In the genomic region with DNA sequence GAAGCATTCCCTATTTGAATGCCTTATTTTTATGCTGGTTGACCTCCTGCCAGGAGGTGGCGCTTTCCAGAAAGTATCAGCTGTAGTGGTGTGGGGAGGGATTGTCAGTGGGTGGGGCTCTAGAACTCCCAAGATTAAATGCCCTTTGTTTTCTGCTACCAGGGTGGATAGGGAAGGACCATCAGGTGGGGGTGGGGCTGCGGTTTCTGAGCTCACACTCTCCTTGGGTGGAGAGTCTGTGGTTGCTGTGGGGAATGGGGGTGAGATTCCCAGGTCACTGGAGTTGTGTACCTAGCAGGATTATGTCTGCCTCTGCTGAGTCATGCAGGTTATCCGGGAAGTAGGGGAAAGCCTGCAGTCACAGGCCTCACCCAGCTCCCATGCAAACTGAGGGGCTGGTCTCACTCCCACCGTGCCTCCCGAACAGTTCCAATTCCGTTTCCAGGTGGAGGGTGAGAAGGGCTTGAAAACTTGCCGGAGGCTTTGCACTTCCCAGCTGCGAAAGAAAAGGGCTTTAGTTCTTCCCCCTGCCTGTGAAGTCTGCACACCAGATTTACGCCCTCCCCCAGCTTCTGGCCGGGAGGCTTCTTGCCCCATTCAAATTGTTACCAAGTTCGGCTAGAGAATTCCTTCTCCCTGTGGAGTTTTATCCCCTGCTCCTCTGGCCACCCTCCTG, we compare ENCODE assay signal across 1 cellular context.
TF ChIP-seq lines count a peak whose summit lies in the region.

No MANE protein-coding gene starts in this region.

TF ChIP-seq in HepG2, 621 proteins besides CTCF, POLR2A, EP300 and RAD21 (continued from another document):
- TF ChIP-seq, protein P1, sequence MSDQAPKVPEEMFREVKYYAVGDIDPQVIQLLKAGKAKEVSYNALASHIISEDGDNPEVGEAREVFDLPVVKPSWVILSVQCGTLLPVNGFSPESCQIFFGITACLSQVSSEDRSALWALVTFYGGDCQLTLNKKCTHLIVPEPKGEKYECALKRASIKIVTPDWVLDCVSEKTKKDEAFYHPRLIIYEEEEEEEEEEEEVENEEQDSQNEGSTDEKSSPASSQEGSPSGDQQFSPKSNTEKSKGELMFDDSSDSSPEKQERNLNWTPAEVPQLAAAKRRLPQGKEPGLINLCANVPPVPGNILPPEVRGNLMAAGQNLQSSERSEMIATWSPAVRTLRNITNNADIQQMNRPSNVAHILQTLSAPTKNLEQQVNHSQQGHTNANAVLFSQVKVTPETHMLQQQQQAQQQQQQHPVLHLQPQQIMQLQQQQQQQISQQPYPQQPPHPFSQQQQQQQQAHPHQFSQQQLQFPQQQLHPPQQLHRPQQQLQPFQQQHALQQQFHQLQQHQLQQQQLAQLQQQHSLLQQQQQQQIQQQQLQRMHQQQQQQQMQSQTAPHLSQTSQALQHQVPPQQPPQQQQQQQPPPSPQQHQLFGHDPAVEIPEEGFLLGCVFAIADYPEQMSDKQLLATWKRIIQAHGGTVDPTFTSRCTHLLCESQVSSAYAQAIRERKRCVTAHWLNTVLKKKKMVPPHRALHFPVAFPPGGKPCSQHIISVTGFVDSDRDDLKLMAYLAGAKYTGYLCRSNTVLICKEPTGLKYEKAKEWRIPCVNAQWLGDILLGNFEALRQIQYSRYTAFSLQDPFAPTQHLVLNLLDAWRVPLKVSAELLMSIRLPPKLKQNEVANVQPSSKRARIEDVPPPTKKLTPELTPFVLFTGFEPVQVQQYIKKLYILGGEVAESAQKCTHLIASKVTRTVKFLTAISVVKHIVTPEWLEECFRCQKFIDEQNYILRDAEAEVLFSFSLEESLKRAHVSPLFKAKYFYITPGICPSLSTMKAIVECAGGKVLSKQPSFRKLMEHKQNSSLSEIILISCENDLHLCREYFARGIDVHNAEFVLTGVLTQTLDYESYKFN (CRISPR knock-in tag; conservative IDR thresholded peaks at IDR 0.05), result no peak
- no peak for TF ChIP-seq ZNF564 (CRISPR knock-in tag; IDR thresholded peaks at IDR 0.05)
- TF ChIP-seq, protein P2, sequence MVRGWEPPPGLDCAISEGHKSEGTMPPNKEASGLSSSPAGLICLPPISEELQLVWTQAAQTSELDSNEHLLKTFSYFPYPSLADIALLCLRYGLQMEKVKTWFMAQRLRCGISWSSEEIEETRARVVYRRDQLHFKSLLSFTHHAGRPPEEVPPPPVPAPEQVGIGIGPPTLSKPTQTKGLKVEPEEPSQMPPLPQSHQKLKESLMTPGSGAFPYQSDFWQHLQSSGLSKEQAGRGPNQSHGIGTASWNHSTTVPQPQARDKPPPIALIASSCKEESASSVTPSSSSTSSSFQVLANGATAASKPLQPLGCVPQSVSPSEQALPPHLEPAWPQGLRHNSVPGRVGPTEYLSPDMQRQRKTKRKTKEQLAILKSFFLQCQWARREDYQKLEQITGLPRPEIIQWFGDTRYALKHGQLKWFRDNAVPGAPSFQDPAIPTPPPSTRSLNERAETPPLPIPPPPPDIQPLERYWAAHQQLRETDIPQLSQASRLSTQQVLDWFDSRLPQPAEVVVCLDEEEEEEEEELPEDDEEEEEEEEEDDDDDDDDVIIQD (CRISPR knock-in tag; IDR thresholded peaks at IDR 0.05; ENCODE audit: low read depth), result 0 out of 2 replicates have a peak, but pooled peaks have one; percentile 21
- no peak for TF ChIP-seq HDAC2 (CRISPR knock-in tag; IDR thresholded peaks at IDR 0.05)
- TF ChIP-seq ARNT2 (CRISPR knock-in tag; IDR thresholded peaks at IDR 0.05; ENCODE audit: low read depth), result no peak
- no peak for TF ChIP-seq NKX3-1 (CRISPR knock-in tag; IDR thresholded peaks at IDR 0.05)
- TF ChIP-seq ZFP82 (CRISPR knock-in tag; IDR thresholded peaks at IDR 0.05; ENCODE audit: borderline replicate concordance), result no peak
- TF ChIP-seq ZSCAN21 (CRISPR knock-in tag; IDR thresholded peaks at IDR 0.05; ENCODE audit: borderline replicate concordance), result no peak
- no peak for TF ChIP-seq ZNF432 (CRISPR knock-in tag; IDR thresholded peaks at IDR 0.05; ENCODE audit: borderline replicate concordance)
- TF ChIP-seq ZNF761 (CRISPR knock-in tag; conservative IDR thresholded peaks at IDR 0.05), result no peak
- no peak for TF ChIP-seq ZNF788 (CRISPR knock-in tag; IDR thresholded peaks at IDR 0.05; ENCODE audit: borderline replicate concordance)
- TF ChIP-seq, protein P3, sequence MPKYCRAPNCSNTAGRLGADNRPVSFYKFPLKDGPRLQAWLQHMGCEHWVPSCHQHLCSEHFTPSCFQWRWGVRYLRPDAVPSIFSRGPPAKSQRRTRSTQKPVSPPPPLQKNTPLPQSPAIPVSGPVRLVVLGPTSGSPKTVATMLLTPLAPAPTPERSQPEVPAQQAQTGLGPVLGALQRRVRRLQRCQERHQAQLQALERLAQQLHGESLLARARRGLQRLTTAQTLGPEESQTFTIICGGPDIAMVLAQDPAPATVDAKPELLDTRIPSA (CRISPR knock-in tag; IDR thresholded peaks at IDR 0.05; ENCODE audit: borderline replicate concordance), result no peak
- TF ChIP-seq TBL1XR1 (IDR thresholded peaks at IDR 0.05; ENCODE audit: borderline replicate concordance, low read length, partially characterized antibody), result no peak
- TF ChIP-seq BHLHE40 (IDR thresholded peaks at IDR 0.05; ENCODE audit: low read length), result no peak
- no peak for TF ChIP-seq TOPORS (CRISPR knock-in tag; IDR thresholded peaks at IDR 0.05)
- no peak for TF ChIP-seq SPEN (CRISPR knock-in tag; IDR thresholded peaks at IDR 0.05; ENCODE audit: low read depth)
- TF ChIP-seq, protein P4, sequence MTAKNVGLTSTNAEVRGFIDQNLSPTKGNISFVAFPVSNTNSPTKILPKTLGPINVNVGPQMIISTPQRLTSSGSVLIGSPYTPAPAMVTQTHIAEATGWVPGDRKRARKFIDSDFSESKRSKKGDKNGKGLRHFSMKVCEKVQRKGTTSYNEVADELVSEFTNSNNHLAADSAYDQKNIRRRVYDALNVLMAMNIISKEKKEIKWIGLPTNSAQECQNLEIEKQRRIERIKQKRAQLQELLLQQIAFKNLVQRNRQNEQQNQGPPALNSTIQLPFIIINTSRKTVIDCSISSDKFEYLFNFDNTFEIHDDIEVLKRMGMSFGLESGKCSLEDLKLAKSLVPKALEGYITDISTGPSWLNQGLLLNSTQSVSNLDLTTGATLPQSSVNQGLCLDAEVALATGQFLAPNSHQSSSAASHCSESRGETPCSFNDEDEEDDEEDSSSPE (CRISPR knock-in tag; IDR thresholded peaks at IDR 0.05), result no peak
- TF ChIP-seq, protein P5, sequence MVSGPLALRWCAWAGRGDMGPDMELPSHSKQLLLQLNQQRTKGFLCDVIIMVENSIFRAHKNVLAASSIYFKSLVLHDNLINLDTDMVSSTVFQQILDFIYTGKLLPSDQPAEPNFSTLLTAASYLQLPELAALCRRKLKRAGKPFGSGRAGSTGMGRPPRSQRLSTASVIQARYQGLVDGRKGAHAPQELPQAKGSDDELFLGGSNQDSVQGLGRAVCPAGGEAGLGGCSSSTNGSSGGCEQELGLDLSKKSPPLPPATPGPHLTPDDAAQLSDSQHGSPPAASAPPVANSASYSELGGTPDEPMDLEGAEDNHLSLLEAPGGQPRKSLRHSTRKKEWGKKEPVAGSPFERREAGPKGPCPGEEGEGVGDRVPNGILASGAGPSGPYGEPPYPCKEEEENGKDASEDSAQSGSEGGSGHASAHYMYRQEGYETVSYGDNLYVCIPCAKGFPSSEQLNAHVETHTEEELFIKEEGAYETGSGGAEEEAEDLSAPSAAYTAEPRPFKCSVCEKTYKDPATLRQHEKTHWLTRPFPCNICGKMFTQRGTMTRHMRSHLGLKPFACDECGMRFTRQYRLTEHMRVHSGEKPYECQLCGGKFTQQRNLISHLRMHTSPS (CRISPR knock-in tag; IDR thresholded peaks at IDR 0.05; ENCODE audit: low read depth), result no peak
- TF ChIP-seq, protein P6, sequence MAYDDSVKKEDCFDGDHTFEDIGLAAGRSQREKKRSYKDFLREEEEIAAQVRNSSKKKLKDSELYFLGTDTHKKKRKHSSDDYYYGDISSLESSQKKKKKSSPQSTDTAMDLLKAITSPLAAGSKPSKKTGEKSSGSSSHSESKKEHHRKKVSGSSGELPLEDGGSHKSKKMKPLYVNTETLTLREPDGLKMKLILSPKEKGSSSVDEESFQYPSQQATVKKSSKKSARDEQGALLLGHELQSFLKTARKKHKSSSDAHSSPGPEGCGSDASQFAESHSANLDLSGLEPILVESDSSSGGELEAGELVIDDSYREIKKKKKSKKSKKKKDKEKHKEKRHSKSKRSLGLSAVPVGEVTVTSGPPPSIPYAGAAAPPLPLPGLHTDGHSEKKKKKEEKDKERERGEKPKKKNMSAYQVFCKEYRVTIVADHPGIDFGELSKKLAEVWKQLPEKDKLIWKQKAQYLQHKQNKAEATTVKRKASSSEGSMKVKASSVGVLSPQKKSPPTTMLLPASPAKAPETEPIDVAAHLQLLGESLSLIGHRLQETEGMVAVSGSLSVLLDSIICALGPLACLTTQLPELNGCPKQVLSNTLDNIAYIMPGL (CRISPR knock-in tag; IDR thresholded peaks at IDR 0.05; ENCODE audit: borderline replicate concordance in 1 of 2, low read depth in 1 of 2), result 0 out of 4 replicates have a peak, but pooled peaks of 1 of the 2 experiments have one; percentile 22
- TF ChIP-seq, protein P7, sequence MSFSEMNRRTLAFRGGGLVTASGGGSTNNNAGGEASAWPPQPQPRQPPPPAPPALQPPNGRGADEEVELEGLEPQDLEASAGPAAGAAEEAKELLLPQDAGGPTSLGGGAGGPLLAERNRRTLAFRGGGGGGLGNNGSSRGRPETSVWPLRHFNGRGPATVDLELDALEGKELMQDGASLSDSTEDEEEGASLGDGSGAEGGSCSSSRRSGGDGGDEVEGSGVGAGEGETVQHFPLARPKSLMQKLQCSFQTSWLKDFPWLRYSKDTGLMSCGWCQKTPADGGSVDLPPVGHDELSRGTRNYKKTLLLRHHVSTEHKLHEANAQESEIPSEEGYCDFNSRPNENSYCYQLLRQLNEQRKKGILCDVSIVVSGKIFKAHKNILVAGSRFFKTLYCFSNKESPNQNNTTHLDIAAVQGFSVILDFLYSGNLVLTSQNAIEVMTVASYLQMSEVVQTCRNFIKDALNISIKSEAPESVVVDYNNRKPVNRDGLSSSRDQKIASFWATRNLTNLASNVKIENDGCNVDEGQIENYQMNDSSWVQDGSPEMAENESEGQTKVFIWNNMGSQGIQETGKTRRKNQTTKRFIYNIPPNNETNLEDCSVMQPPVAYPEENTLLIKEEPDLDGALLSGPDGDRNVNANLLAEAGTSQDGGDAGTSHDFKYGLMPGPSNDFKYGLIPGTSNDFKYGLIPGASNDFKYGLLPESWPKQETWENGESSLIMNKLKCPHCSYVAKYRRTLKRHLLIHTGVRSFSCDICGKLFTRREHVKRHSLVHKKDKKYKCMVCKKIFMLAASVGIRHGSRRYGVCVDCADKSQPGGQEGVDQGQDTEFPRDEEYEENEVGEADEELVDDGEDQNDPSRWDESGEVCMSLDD (CRISPR knock-in tag; IDR thresholded peaks at IDR 0.05; ENCODE audit: borderline replicate concordance), result no peak
- TF ChIP-seq, protein P8, sequence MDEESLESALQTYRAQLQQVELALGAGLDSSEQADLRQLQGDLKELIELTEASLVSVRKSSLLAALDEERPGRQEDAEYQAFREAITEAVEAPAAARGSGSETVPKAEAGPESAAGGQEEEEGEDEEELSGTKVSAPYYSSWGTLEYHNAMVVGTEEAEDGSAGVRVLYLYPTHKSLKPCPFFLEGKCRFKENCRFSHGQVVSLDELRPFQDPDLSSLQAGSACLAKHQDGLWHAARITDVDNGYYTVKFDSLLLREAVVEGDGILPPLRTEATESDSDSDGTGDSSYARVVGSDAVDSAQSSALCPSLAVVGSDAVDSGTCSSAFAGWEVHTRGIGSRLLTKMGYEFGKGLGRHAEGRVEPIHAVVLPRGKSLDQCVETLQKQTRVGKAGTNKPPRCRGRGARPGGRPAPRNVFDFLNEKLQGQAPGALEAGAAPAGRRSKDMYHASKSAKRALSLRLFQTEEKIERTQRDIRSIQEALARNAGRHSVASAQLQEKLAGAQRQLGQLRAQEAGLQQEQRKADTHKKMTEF (CRISPR knock-in tag; IDR thresholded peaks at IDR 0.05), result no peak
- TF ChIP-seq PITX1 (CRISPR knock-in tag; IDR thresholded peaks at IDR 0.05), result 0 out of 2 replicates have a peak, but pooled peaks have one; percentile 20
- no peak for TF ChIP-seq SETDB1 (CRISPR knock-in tag; IDR thresholded peaks at IDR 0.05; ENCODE audit: borderline replicate concordance)
- TF ChIP-seq HOXD1 (CRISPR knock-in tag; IDR thresholded peaks at IDR 0.05), result no peak
- TF ChIP-seq, protein P9, sequence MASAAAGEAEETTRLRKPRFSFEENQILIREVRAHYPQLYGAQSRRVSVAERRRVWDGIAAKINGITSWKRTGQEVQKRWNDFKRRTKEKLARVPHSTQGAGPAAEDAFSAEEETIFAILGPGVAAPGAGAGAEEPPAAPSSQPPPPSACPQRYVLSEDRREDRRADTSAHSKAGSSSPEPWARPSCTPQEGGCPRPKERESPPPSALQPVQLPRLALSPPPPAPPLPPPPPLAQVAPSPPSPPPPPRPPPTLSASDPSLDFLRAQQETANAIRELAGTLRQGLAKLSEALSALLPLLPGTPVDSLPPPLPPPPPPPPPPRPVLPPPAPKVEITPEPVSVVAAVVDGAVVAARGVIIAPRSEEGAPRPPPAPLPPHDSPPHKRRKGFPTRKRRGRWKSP (CRISPR knock-in tag; IDR thresholded peaks at IDR 0.05), result no peak
- no peak for TF ChIP-seq POLR2AphosphoS2 (IDR thresholded peaks at IDR 0.05; ENCODE audit: low read depth, low read length)
- no peak for TF ChIP-seq PLRG1 (conservative IDR thresholded peaks at IDR 0.05)
- no peak for TF ChIP-seq TP53 (CRISPR knock-in tag; conservative IDR thresholded peaks at IDR 0.05)
